Comparison of ENCODE assay signal across 16 cellular contexts in genomic region chr5:14861123-14861757, GRCh38. TPM values are rescaled to one million over a fixed set of nuclear protein-coding genes. Genes with fewer than 3 reads are reported as not detected.
DNase-seq lines count a peak whose midpoint lies in the region; ATAC-seq and TF ChIP-seq lines count a peak whose summit lies in the region.
"Had no signal": no experiment of that assay in that cellular context is flagged by ENCODE, and none has a peak within 500 bp of the region (broad histone marks: within the 10 kb centered on the region; RNA-seq: fewer than 3 reads in every experiment).

No MANE protein-coding gene starts in this region.

- no peaks in the 10 kb centered on the region for H3K9me3 Mint-ChIP-seq in CD8-positive, alpha-beta T cell
- no peaks in the 10 kb centered on the region for H3K9me3 Mint-ChIP-seq in activated T-helper 17 cell treated with anti-CD3 and anti-CD28 coated beads, Interleukin-2, amount 50 U/mL, for 72 hours
- H3K9me3 Mint-ChIP-seq: activated naive CD4-positive, alpha-beta T cell treated with anti-CD3 and anti-CD28 coated beads, Interleukin-2, amount 10 ng/mL, durations not matched to agents 7 days and 5 days; activated T-cell treated with anti-CD3 and anti-CD28 coated beads, Interleukin-2, amount 50 U/mL, for 4 hours; endodermal cell; GM23338; T-helper 1 cell treated with Interleukin-12 subunit alpha and Interleukin-12 subunit beta and Interleukin-4 antibody, amounts not matched to agents 30 μg/mL and 1 μg/mL, for 36 hours had no signal

- TF ChIP-seq CTCF in CD8-positive, alpha-beta T cell (IDR thresholded peaks at IDR 0.05) = no peak
- TF ChIP-seq CTCF in psoas muscle (IDR thresholded peaks at IDR 0.05) (no peak), omental fat pad (IDR thresholded peaks at IDR 0.05) (no peak), smooth muscle cell (IDR thresholded peaks at IDR 0.05; ENCODE audit: borderline replicate concordance, insufficient read depth, poor library complexity, severe bottlenecking) (no peak)

- no peaks in the 10 kb centered on the region for H3K27me3 ChIP-seq in CD8-positive, alpha-beta T cell (ENCODE audit: insufficient read depth, low read length)
- no peaks in the 10 kb centered on the region for H3K27me3 ChIP-seq in psoas muscle (ENCODE audit: insufficient read depth in 3 of 3, low read length in 2 of 3)
- no peaks in the 10 kb centered on the region for H3K27me3 ChIP-seq in smooth muscle cell (ENCODE audit: low read depth)

- H3K79me2 ChIP-seq in smooth muscle cell (ENCODE audit: low read depth) = peaks cover 38% of the 10 kb centered on the region

- DNase-seq in CD8-positive, alpha-beta T cell = no peak
- no peak for DNase-seq in left ventricle myocardium superior
- no peak for DNase-seq in psoas muscle
- no peak for DNase-seq in NCI-H146 treated with DMSO at 0.1 percent for 48 hours (lab: John Stamatoyannopoulos, UW; ENCODE audit: unreplicated experiment)
- no peak for DNase-seq in omental fat pad (ENCODE audit: low spot score)
- no peak for DNase-seq in smooth muscle cell (lab: John Stamatoyannopoulos, UW; ENCODE audit: unreplicated experiment)
- DNase-seq: activated naive CD4-positive, alpha-beta T cell treated with anti-CD3 and anti-CD28 coated beads, Interleukin-2, amount 10 ng/mL, durations not matched to agents 7 days and 5 days; activated T-cell treated with anti-CD3 and anti-CD28 coated beads, Interleukin-2, amount 50 U/mL, for 4 hours; DMS79 treated with DMSO at 0.1 percent for 48 hours; endodermal cell; KG1; NCI-H1694 treated with DMSO at 0.1 percent for 48 hours; SIG-M5 had no signal

- H2AFZ ChIP-seq in smooth muscle cell (ENCODE audit: low read depth) = no peak overlapping the region
- H2AFZ ChIP-seq: GM23338 had no signal

- H3K4me2 ChIP-seq in smooth muscle cell = no peak overlapping the region
- H3K4me2 ChIP-seq: GM23338 had no signal

- H3K36me3 Mint-ChIP-seq in CD8-positive, alpha-beta T cell = peaks cover 18% of the 10 kb centered on the region
- peaks cover 24% of the 10 kb centered on the region for H3K36me3 Mint-ChIP-seq in activated T-helper 17 cell treated with anti-CD3 and anti-CD28 coated beads, Interleukin-2, amount 50 U/mL, for 72 hours (ENCODE audit: low read depth)
- H3K36me3 Mint-ChIP-seq: activated naive CD4-positive, alpha-beta T cell treated with anti-CD3 and anti-CD28 coated beads, Interleukin-2, amount 10 ng/mL, durations not matched to agents 7 days and 5 days had no signal

- peaks cover 49% of the 10 kb centered on the region for H3K4me1 Mint-ChIP-seq in CD8-positive, alpha-beta T cell (ENCODE audit: low read depth)
- H3K4me1 Mint-ChIP-seq in activated T-helper 17 cell treated with anti-CD3 and anti-CD28 coated beads, Interleukin-2, amount 50 U/mL, for 72 hours = peaks cover 30% of the 10 kb centered on the region

- no peaks in the 10 kb centered on the region for H3K9me3 ChIP-seq in CD8-positive, alpha-beta T cell (ENCODE audit: low read length)
- H3K9me3 ChIP-seq in psoas muscle = no peaks in the 10 kb centered on the region
- H3K9me3 ChIP-seq in smooth muscle cell (replicated peaks; ENCODE audit: low read depth) = no peaks in the 10 kb centered on the region

- no peak overlapping the region for H3K4me3 Mint-ChIP-seq in CD8-positive, alpha-beta T cell
- H3K4me3 Mint-ChIP-seq in activated T-helper 17 cell treated with anti-CD3 and anti-CD28 coated beads, Interleukin-2, amount 50 U/mL, for 72 hours = no peak overlapping the region
- H3K4me3 Mint-ChIP-seq: activated naive CD4-positive, alpha-beta T cell treated with anti-CD3 and anti-CD28 coated beads, Interleukin-2, amount 10 ng/mL, durations not matched to agents 7 days and 5 days; activated T-cell treated with anti-CD3 and anti-CD28 coated beads, Interleukin-2, amount 50 U/mL, for 4 hours; endodermal cell; GM23338; T-helper 1 cell treated with Interleukin-12 subunit alpha and Interleukin-12 subunit beta and Interleukin-4 antibody, amounts not matched to agents 30 μg/mL and 1 μg/mL, for 36 hours had no signal

- no peaks in the 10 kb centered on the region for H3K27me3 Mint-ChIP-seq in CD8-positive, alpha-beta T cell (ENCODE audit: low read depth)
- no peaks in the 10 kb centered on the region for H3K27me3 Mint-ChIP-seq in activated T-helper 17 cell treated with anti-CD3 and anti-CD28 coated beads, Interleukin-2, amount 50 U/mL, for 72 hours
- H3K27me3 Mint-ChIP-seq: activated naive CD4-positive, alpha-beta T cell treated with anti-CD3 and anti-CD28 coated beads, Interleukin-2, amount 10 ng/mL, durations not matched to agents 7 days and 5 days had no signal

- no peak overlapping the region for H3K9ac ChIP-seq in smooth muscle cell (ENCODE audit: low read depth)

- ATAC-seq in CD8-positive, alpha-beta T cell = no peak
- ATAC-seq in activated T-helper 17 cell treated with anti-CD3 and anti-CD28 coated beads, Interleukin-2, amount 50 U/mL, for 72 hours (replicated peaks) = no peak
- ATAC-seq in left ventricle myocardium superior (peak; percentile 84), psoas muscle (no peak), omental fat pad (ENCODE audit: low FRiP score) (no peak)
- ATAC-seq: activated T-cell treated with anti-CD3 and anti-CD28 coated beads, Interleukin-2, amount 50 U/mL, for 4 hours; GM23338 had no signal

- peaks cover 58% of the 10 kb centered on the region for H4K20me1 ChIP-seq in smooth muscle cell (ENCODE audit: low read depth)

- no peak overlapping the region for H3K4me3 ChIP-seq in CD8-positive, alpha-beta T cell (ENCODE audit: low read depth, low read length)
- H3K4me3 ChIP-seq in psoas muscle (no peak overlapping the region), smooth muscle cell (no peak overlapping the region)
- H3K4me3 ChIP-seq: GM23338 had no signal

- intact Hi-C loops in CD8-positive, alpha-beta T cell (cut with DNase I, micrococcal nuclease) = no loop called here
- intact Hi-C loops in left ventricle myocardium superior (cut with micrococcal nuclease) (no loop called here), psoas muscle (cut with DNase I) (loop anchor here (5.0 to 10.0 kb wide), 4 partner anchors 34 to 176 kb away; no protein-coding TSS in a partner anchor)

- no peaks in the 10 kb centered on the region for H3F3A ChIP-seq in smooth muscle cell (ENCODE audit: low read depth)

- CTCF ChIA-PET in CD8-positive, alpha-beta T cell (lab: Charles Lee) = no interaction called here

- no peak overlapping the region for H3K27ac ChIP-seq in CD8-positive, alpha-beta T cell (ENCODE audit: low read depth, low read length)
- H3K27ac ChIP-seq in psoas muscle (peak overlapping the region; percentile 38), smooth muscle cell (ENCODE audit: low read depth) (no peak overlapping the region)

- H3K27ac Mint-ChIP-seq in CD8-positive, alpha-beta T cell = peak overlapping the region; percentile 5
- peak overlapping the region; percentile 41 for H3K27ac Mint-ChIP-seq in activated T-helper 17 cell treated with anti-CD3 and anti-CD28 coated beads, Interleukin-2, amount 50 U/mL, for 72 hours
- H3K27ac Mint-ChIP-seq: endodermal cell; GM23338; T-helper 1 cell treated with Interleukin-12 subunit alpha and Interleukin-12 subunit beta and Interleukin-4 antibody, amounts not matched to agents 30 μg/mL and 1 μg/mL, for 36 hours had no signal

- WGBS in psoas muscle, 3 donors = 65 to 75% (median 68%) methylated on average over 4 of the region's 4 CpGs
- 78% methylated on average over 4 of the region's 4 CpGs for WGBS in smooth muscle cell (ENCODE audit: low lambda C conversion rate)

- POLR2A ChIA-PET in CD8-positive, alpha-beta T cell (lab: Charles Lee) = no interaction called here

- H3K4me1 ChIP-seq in CD8-positive, alpha-beta T cell (ENCODE audit: insufficient read depth, low read length) = no peaks in the 10 kb centered on the region
- H3K4me1 ChIP-seq in psoas muscle = peaks cover 48% of the 10 kb centered on the region
- H3K4me1 ChIP-seq in smooth muscle cell (ENCODE audit: low read depth) = no peaks in the 10 kb centered on the region

- H3K36me3 ChIP-seq in CD8-positive, alpha-beta T cell (ENCODE audit: insufficient read depth, low read length) = no peaks in the 10 kb centered on the region
- H3K36me3 ChIP-seq in psoas muscle (ENCODE audit: insufficient read depth in 1 of 2, low read depth in 1 of 2) (no peaks in the 10 kb centered on the region), smooth muscle cell (ENCODE audit: low read depth) (no peaks in the 10 kb centered on the region)

RNA-seq across cellular contexts. Expression of gene ANKH, which starts 10.3 kb away (rescaled TPM):
- 10 to 100 TPM; 56.0 to 57.7 TPM for total RNA-seq in CD8-positive, alpha-beta T cell
- total RNA-seq in activated T-helper 17 cell treated with anti-CD3 and anti-CD28 coated beads, Interleukin-2, amount 50 U/mL, for 72 hours = 100 to 1,000 TPM; 101 to 193 TPM
- 166 TPM for total RNA-seq in left ventricle myocardium superior
- 10 to 100 TPM; 63.0 to 92.8 (median 76.8) TPM for total RNA-seq in psoas muscle
- polyA plus RNA-seq in psoas muscle = 10 to 100 TPM; 24.0 to 60.6 (median 37.8) TPM
- 10 to 100 TPM; 37.4 to 74.3 (median 39.2) TPM for total RNA-seq in omental fat pad
- 37.3 and 48.0 TPM in 2 replicates for total RNA-seq in smooth muscle cell
- polyA plus RNA-seq in smooth muscle cell = 25.4 and 56.6 TPM in 2 replicates

Comparison
In these comparisons a context has a peak if more than half of its experiments do, and no peak if none do; other contexts are left out.
1. intact Hi-C loops: an anchor here in psoas muscle (5.0 to 10.0 kb wide); none called in CD8-positive, alpha-beta T cell and left ventricle myocardium superior.